Comparison of ENCODE assay signal across 32 cellular contexts in genomic region chr2:212669761-212670160, GRCh38.
DNase-seq lines count a peak whose midpoint lies in the region; ATAC-seq and TF ChIP-seq lines count a peak whose summit lies in the region.
"Had no signal": no experiment of that assay in that cellular context is flagged by ENCODE, and none has a peak within 500 bp of the region (broad histone marks: within the 10 kb centered on the region; RNA-seq: fewer than 3 reads in every experiment).

No MANE protein-coding gene starts in this region.

- no peak overlapping the region for H3K27ac ChIP-seq in OCI-LY3 (ENCODE audit: low read length)
- H3K27ac ChIP-seq in aorta (ENCODE audit: low read depth in 1 of 2, low read length in 2 of 2): no peak overlapping the region
- H3K27ac ChIP-seq: 22Rv1, dorsolateral prefrontal cortex, prostate gland, sigmoid colon, stomach, tibial artery had no signal

- DNase-seq in DMS 273 (lab: John Stamatoyannopoulos, UW; ENCODE audit: unreplicated experiment) (peak; percentile 19), DMS 273 treated with DMSO at 0.1 percent for 48 hours (lab: John Stamatoyannopoulos, UW) (no peak), aorta (no peak)
- DNase-seq in activated T-cell treated with anti-CD3 and anti-CD28 coated beads, Interleukin-2, amount 50 U/mL, for 24 hours: no peak
- DNase-seq: activated CD4-positive, alpha-beta T cell treated with anti-CD3 and anti-CD28 coated beads, Interleukin-2, amount 50 U/mL, for 4 hours; anterior cingulate cortex; CD4-positive, CD25-positive, alpha-beta regulatory T cell; DMS153; dorsolateral prefrontal cortex; GOT3; left cardiac atrium; MG63; NCI-H1417 treated with DMSO at 0.1 percent for 48 hours; NCI-H2081 treated with DMSO at 0.1 percent for 48 hours; NCI-H345; NCI-H82; sigmoid colon; stimulated activated CD4-positive, alpha-beta T cell treated with anti-CD3 and anti-CD28 coated beads, Interleukin-15, amount 100 ng/mL, for 24 hours; stomach; tibial artery had no signal

- no peaks in the 10 kb centered on the region for H3K27me3 ChIP-seq in OCI-LY3 (ENCODE audit: low read depth, low read length)
- H3K27me3 ChIP-seq in aorta (ENCODE audit: control insufficient read depth in 1 of 2, insufficient read depth in 2 of 2, low read length in 1 of 2): no peaks in the 10 kb centered on the region
- H3K27me3 ChIP-seq: dorsolateral prefrontal cortex, MG63, sigmoid colon, stomach, tibial artery had no signal

- H3K36me3 ChIP-seq in OCI-LY3 (replicated peaks; ENCODE audit: low read depth, low read length) (no peaks in the 10 kb centered on the region), aorta (ENCODE audit: control insufficient read depth in 1 of 2, insufficient read depth in 2 of 2, low read length in 1 of 2) (no peaks in the 10 kb centered on the region)
- H3K36me3 ChIP-seq: MG63, prostate gland, sigmoid colon, stomach, tibial artery had no signal

- intact Hi-C loops in aorta (cut with DNase I): no loop called here

- H2AFZ ChIP-seq in OCI-LY3 (ENCODE audit: low read depth, low read length): no peak overlapping the region

- ATAC-seq in HG02588 (IDR thresholded peaks at IDR 0.05; ENCODE audit: unreplicated experiment) (peak; percentile 66), HG03159 (IDR thresholded peaks at IDR 0.05; ENCODE audit: unreplicated experiment) (no peak), HG03469 (IDR thresholded peaks at IDR 0.05; ENCODE audit: unreplicated experiment) (no peak), aorta (ENCODE audit: low FRiP score) (no peak)
- ATAC-seq: activated naive CD4-positive, alpha-beta T cell treated with anti-CD3 and anti-CD28 coated beads, Interleukin-2, amount 50 U/mL, for 72 hours; activated T-helper 17 cell treated with anti-CD3 and anti-CD28 coated beads, Interleukin-2, amount 50 U/mL, for 72 hours; K562; left cardiac atrium; Right ventricle myocardium inferior had no signal

- no peak for TF ChIP-seq CTCF in OCI-LY3 (IDR thresholded peaks at IDR 0.05; ENCODE audit: low read depth, low read length)

- no peak overlapping the region for H3K4me3 Mint-ChIP-seq in activated T-cell treated with anti-CD3 and anti-CD28 coated beads, Interleukin-2, amount 50 U/mL, for 24 hours
- H3K4me3 Mint-ChIP-seq: activated T-helper 17 cell treated with anti-CD3 and anti-CD28 coated beads, Interleukin-2, amount 50 U/mL, for 72 hours; CD4-positive, CD25-positive, alpha-beta regulatory T cell; central memory CD8-positive, alpha-beta T cell; memory B cell had no signal

- H3K9ac ChIP-seq in OCI-LY3 (ENCODE audit: low read length): no peak overlapping the region

- no peaks in the 10 kb centered on the region for H3K4me1 Mint-ChIP-seq in activated T-cell treated with anti-CD3 and anti-CD28 coated beads, Interleukin-2, amount 50 U/mL, for 24 hours (ENCODE audit: low read depth)
- H3K4me1 Mint-ChIP-seq: activated T-helper 17 cell treated with anti-CD3 and anti-CD28 coated beads, Interleukin-2, amount 50 U/mL, for 72 hours; CD4-positive, CD25-positive, alpha-beta regulatory T cell; central memory CD8-positive, alpha-beta T cell; memory B cell had no signal

- no peak overlapping the region for H3K27ac Mint-ChIP-seq in activated T-cell treated with anti-CD3 and anti-CD28 coated beads, Interleukin-2, amount 50 U/mL, for 24 hours
- H3K27ac Mint-ChIP-seq: activated naive CD4-positive, alpha-beta T cell treated with anti-CD3 and anti-CD28 coated beads, Interleukin-2, amount 50 U/mL, for 72 hours; activated T-helper 17 cell treated with anti-CD3 and anti-CD28 coated beads, Interleukin-2, amount 50 U/mL, for 72 hours; CD4-positive, CD25-positive, alpha-beta regulatory T cell; memory B cell had no signal

- no peaks in the 10 kb centered on the region for H3K79me2 ChIP-seq in OCI-LY3 (ENCODE audit: low read length)

- H3K4me3 ChIP-seq in OCI-LY3 (ENCODE audit: low read length) (no peak overlapping the region), aorta (ENCODE audit: low read length in 2 of 2) (no peak overlapping the region)
- H3K4me3 ChIP-seq: dorsolateral prefrontal cortex, K562, MG63, prostate gland, sigmoid colon, stomach, tibial artery had no signal

- H3K9me3 ChIP-seq in OCI-LY3 (ENCODE audit: insufficient read depth, low read length): no peaks in the 10 kb centered on the region
- H3K9me3 ChIP-seq in aorta (ENCODE audit: control insufficient read depth, low read length): no peaks in the 10 kb centered on the region
- H3K9me3 ChIP-seq: MG63, prostate gland, sigmoid colon, stomach, tibial artery had no signal

- WGBS in aorta, 2 donors: 90 to 95% methylated on average over 2 of the region's 2 CpGs

- H3K4me2 ChIP-seq in OCI-LY3 (ENCODE audit: low read length): 0 out of 2 replicates have a peak overlapping the region, but pooled peaks have one; percentile 4

- no peaks in the 10 kb centered on the region for H4K20me1 ChIP-seq in OCI-LY3 (ENCODE audit: insufficient read depth, low read length)

- H3K9me3 Mint-ChIP-seq in activated T-cell treated with anti-CD3 and anti-CD28 coated beads, Interleukin-2, amount 50 U/mL, for 24 hours: no peaks in the 10 kb centered on the region
- H3K9me3 Mint-ChIP-seq: activated T-helper 17 cell treated with anti-CD3 and anti-CD28 coated beads, Interleukin-2, amount 50 U/mL, for 72 hours; memory B cell had no signal

- no peaks in the 10 kb centered on the region for H3K36me3 Mint-ChIP-seq in activated T-cell treated with anti-CD3 and anti-CD28 coated beads, Interleukin-2, amount 50 U/mL, for 24 hours (ENCODE audit: low read depth)
- H3K36me3 Mint-ChIP-seq: activated naive CD4-positive, alpha-beta T cell treated with anti-CD3 and anti-CD28 coated beads, Interleukin-2, amount 50 U/mL, for 72 hours; CD4-positive, CD25-positive, alpha-beta regulatory T cell; memory B cell had no signal

- no peaks in the 10 kb centered on the region for H3K27me3 Mint-ChIP-seq in activated T-cell treated with anti-CD3 and anti-CD28 coated beads, Interleukin-2, amount 50 U/mL, for 24 hours
- H3K27me3 Mint-ChIP-seq: activated T-helper 17 cell treated with anti-CD3 and anti-CD28 coated beads, Interleukin-2, amount 50 U/mL, for 72 hours; central memory CD8-positive, alpha-beta T cell; memory B cell had no signal

- H3K4me1 ChIP-seq in OCI-LY3 (ENCODE audit: low read length) (peaks cover 6% of the 10 kb centered on the region; the same call in 1 of the 2 replicates), aorta (ENCODE audit: control insufficient read depth in 1 of 2, insufficient read depth in 2 of 2, low read length in 2 of 2) (peaks cover 0 to 2% of the 10 kb centered on the region in 2 donors)
- H3K4me1 ChIP-seq: prostate gland, stomach had no signal
